Comparison of ENCODE assay signal across 12 cellular contexts in the genomic region with DNA sequence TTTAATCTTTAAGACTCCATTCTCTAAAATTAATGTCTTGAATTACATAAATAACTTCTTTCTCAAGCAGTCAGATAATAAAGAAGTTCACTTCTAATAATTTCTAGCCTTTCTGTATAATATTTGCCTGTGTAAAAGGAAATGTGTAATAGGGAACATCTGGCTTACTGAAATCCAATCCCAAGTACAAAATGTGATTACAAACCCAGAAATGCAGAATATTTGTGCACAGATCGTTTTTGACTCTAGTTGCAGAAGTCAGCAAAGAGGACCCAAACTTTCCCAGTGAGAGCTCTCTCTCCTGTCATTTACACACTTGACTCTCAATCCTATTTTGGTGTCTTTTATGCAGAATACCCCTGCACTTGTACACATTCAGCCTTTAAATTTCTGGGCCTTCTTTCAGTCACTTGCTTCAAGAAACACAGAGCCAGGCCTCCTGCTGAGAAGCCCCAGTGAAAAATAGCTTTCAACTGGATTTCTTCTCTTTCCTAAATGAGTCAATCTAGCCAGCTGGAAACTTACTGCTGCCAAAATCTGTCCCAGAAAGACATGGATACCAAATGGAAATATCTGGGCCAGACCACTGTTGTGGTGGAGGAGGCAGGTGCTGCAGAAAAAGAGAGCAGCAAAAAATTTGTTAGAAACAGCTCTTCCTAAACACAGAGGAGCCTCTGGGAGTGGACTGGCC.
DNase-seq lines count a peak whose midpoint lies in the region; ATAC-seq and TF ChIP-seq lines count a peak whose summit lies in the region.
"Had no signal": no experiment of that assay in that cellular context is flagged by ENCODE, and none has a peak within 500 bp of the region (broad histone marks: within the 10 kb centered on the region; RNA-seq: fewer than 3 reads in every experiment).

No MANE protein-coding gene starts in this region.

- ATAC-seq in Right ventricle myocardium superior (ENCODE audit: poor library complexity) (peak; percentile 62), GM18873 (IDR thresholded peaks at IDR 0.05; ENCODE audit: low FRiP score, unreplicated experiment) (no peak)
- ATAC-seq: K562 had no signal

- WGBS in sigmoid colon, 2 donors: 80 to 84% methylated on average over 1 of the region's 1 CpG

- intact Hi-C loops in Right ventricle myocardium superior (cut with DNase I) (no loop called here), sigmoid colon (cut with DNase I) (no loop called here)

- DNase-seq in EL: peak; percentile 29
- peak; percentile 91 for DNase-seq in astrocyte of the cerebellum (ENCODE audit: low read depth)
- DNase-seq in Right ventricle myocardium superior: no peak
- DNase-seq in sigmoid colon: no peak
- DNase-seq in NCI-H82 (lab: John Stamatoyannopoulos, UW): no peak
- DNase-seq in NCI-H1417 (lab: John Stamatoyannopoulos, UW): no peak
- no peak for DNase-seq in iPS-NIHi11 (ENCODE audit: low spot score)
- DNase-seq: CD4-positive, alpha-beta T cell; NCI-H2227 treated with DMSO at 0.1 percent for 48 hours; SHP77 treated with DMSO at 0.1 percent for 48 hours had no signal

- no peak for TF ChIP-seq POLR2A in sigmoid colon (IDR thresholded peaks at IDR 0.05)

- no peak overlapping the region for H3K4me3 ChIP-seq in astrocyte of the cerebellum (ENCODE audit: low read depth, low read length)
- no peak overlapping the region for H3K4me3 ChIP-seq in sigmoid colon
- H3K4me3 ChIP-seq: K562 had no signal

- TF ChIP-seq CTCF in astrocyte of the cerebellum (IDR thresholded peaks at IDR 0.05; ENCODE audit: low read depth, low read length, missing control alignments) (no peak), sigmoid colon (IDR thresholded peaks at IDR 0.05) (no peak)

- H3K27ac ChIP-seq in sigmoid colon: peak overlapping the region in 3 of 4 donors; percentile 1 to 51 (median 40)

- TF ChIP-seq EP300 in sigmoid colon (IDR thresholded peaks at IDR 0.05): no peak

- H3K9me3 ChIP-seq in sigmoid colon: no peaks in the 10 kb centered on the region

- peaks cover 0 to 25% (median 10%) of the 10 kb centered on the region in 4 donors for H3K4me1 ChIP-seq in sigmoid colon

- H3K36me3 ChIP-seq in sigmoid colon: peaks cover 11 to 72% (median 30%) of the 10 kb centered on the region in 4 donors

- in situ Hi-C loops in astrocyte of the cerebellum (cut with HindIII; ENCODE audit: low sequenced_read_pairs): loop anchor here (25.0 kb wide), 1 partner anchor 103 kb away; no protein-coding TSS in a partner anchor

- H3K27me3 ChIP-seq in sigmoid colon: no peaks in the 10 kb centered on the region

Comparison
In these comparisons a context has a peak if more than half of its experiments do, and no peak if none do; other contexts are left out.
1. DNase-seq: peak in EL (single experiment) and astrocyte of the cerebellum (single experiment); none in Right ventricle myocardium superior (single experiment), sigmoid colon (single experiment), NCI-H82 (single experiment), NCI-H1417 (0 of 3) and iPS-NIHi11 (single experiment).